In genomic region chr3:126083138-126083445, GRCh38 we compare ENCODE assay signal across 8 cellular contexts. TPM values are rescaled to one million over a fixed set of nuclear protein-coding genes. Genes with fewer than 3 reads are reported as not detected.
DNase-seq lines count a peak whose midpoint lies in the region; FAIRE-seq and TF ChIP-seq lines count a peak whose summit lies in the region.

No MANE protein-coding gene starts in this region.

- H3K36me3 Mint-ChIP-seq in HFFc6 (ENCODE audit: low read depth) = peaks cover 17% of the 10 kb centered on the region

- intact Hi-C loops in breast epithelium (cut with DNase I; ENCODE audit: low total_unique reads) = no loop called here

- peak overlapping the region; percentile 81 to 83 (median 81) for H3K4me3 ChIP-seq in breast epithelium
- peak overlapping the region; percentile 71 for H3K4me3 ChIP-seq in mesodermal cell (ENCODE audit: extremely low read depth, insufficient read depth, low read length, poor library complexity, severe bottlenecking)

- peaks cover 0 to 5% of the 10 kb centered on the region in 2 donors for H3K4me1 ChIP-seq in breast epithelium
- no peaks in the 10 kb centered on the region for H3K4me1 ChIP-seq in mesodermal cell (ENCODE audit: control insufficient read depth, insufficient read depth, low read length, poor library complexity, severe bottlenecking)

- H3K36me3 ChIP-seq in breast epithelium (no peaks in the 10 kb centered on the region), mesodermal cell (ENCODE audit: control insufficient read depth, insufficient read depth, low read length) (no peaks in the 10 kb centered on the region)

- no peaks in the 10 kb centered on the region for H3K27me3 Mint-ChIP-seq in HFFc6 (ENCODE audit: insufficient read depth)

- DNase-seq in HFFc6 = no peak
- no peak for DNase-seq in breast epithelium (ENCODE audit: low spot score in 2 of 2)
- DNase-seq in activated effector memory CD4-positive, alpha-beta T cell treated with anti-CD3 and anti-CD28 coated beads, Interleukin-2, amount 50 U/mL, for 16 hours = no peak
- no peak for DNase-seq in NCI-H2029 (lab: John Stamatoyannopoulos, UW)
- no peak for DNase-seq in H54 (ENCODE audit: insufficient read length, low spot score)
- DNase-seq in AG08396 (ENCODE audit: low spot score) = no peak

- peak overlapping the region; percentile 89 for H3K4me3 Mint-ChIP-seq in HFFc6

- H3K27ac ChIP-seq in 22Rv1 = peak overlapping the region; percentile 50
- H3K27ac ChIP-seq in breast epithelium = peak overlapping the region; percentile 96 to 98
- H3K27ac ChIP-seq in mesodermal cell (ENCODE audit: low read depth, low read length, severe bottlenecking) = no peak overlapping the region

- H3K27ac Mint-ChIP-seq in HFFc6 = peak overlapping the region; percentile 60

- TF ChIP-seq CTCF in 22Rv1 (IDR thresholded peaks at IDR 0.05) (no peak), HFFc6 (IDR thresholded peaks at IDR 0.05) (no peak), breast epithelium (IDR thresholded peaks at IDR 0.05) (no peak)

- peaks cover 24% of the 10 kb centered on the region for H3K4me1 Mint-ChIP-seq in HFFc6 (ENCODE audit: low read depth)

- H3K9me3 Mint-ChIP-seq in HFFc6 = no peaks in the 10 kb centered on the region; the same call in 1 of the 2 replicates

- no peaks in the 10 kb centered on the region for H3K27me3 ChIP-seq in breast epithelium

- no peaks in the 10 kb centered on the region for H3K9me3 ChIP-seq in breast epithelium
- H3K9me3 ChIP-seq in mesodermal cell (ENCODE audit: control insufficient read depth, low read length) = peaks cover 10% of the 10 kb centered on the region

- TF ChIP-seq POLR2A in breast epithelium (IDR thresholded peaks at IDR 0.05) = no peak
- no peak for TF ChIP-seq POLR2A in H54 (IDR thresholded peaks at IDR 0.05; ENCODE audit: low read depth, low read length)

- no peak for FAIRE-seq in H54 (lab: Jason Lieb, UNC)

- WGBS in mesodermal cell (ENCODE audit: insufficient coverage in 2 of 2), 2 experiments = 50 to 80% methylated on average over 2 of the region's 3 CpGs

RNA-seq across cellular contexts. Expression of gene SLC41A3, which starts 0.8 kb away (rescaled TPM):
- 10 to 100 TPM; 41.6 to 54.8 (median 44.7) TPM for total RNA-seq in HFFc6 (2021; fragmentation: NEBNext Ultra II Directional; extraction: Animal tissue kit (Norgen Biotek cat#: 25700))
- total RNA-seq in breast epithelium = 10 to 100 TPM; 42.6 to 53.7 (median 50.1) TPM
- polyA plus RNA-seq in mesodermal cell (2013, experiment 1 of 2) = 36.9 TPM
- 28.5 TPM for polyA plus RNA-seq in mesodermal cell (2013, experiment 2 of 2)
